In genomic region chr20:17833036-17833674, GRCh38 we compare ENCODE assay signal across 22 cellular contexts.
DNase-seq lines count a peak whose midpoint lies in the region; ATAC-seq and TF ChIP-seq lines count a peak whose summit lies in the region.
"Had no signal": no experiment of that assay in that cellular context is flagged by ENCODE, and none has a peak within 500 bp of the region (broad histone marks: within the 10 kb centered on the region; RNA-seq: fewer than 3 reads in every experiment).

No MANE protein-coding gene starts in this region.

- peak; percentile 70 for ATAC-seq in RWPE2 (ENCODE audit: low read depth)
- peak; percentile 88 for ATAC-seq in esophagus mucosa
- ATAC-seq in activated CD8-positive, alpha-beta T cell treated with anti-CD3 and anti-CD28 coated beads, Interleukin-2, amount 10 ng/mL, durations not matched to agents 7 days and 5 days: no peak
- ATAC-seq: activated CD4-positive, alpha-beta T cell treated with anti-CD3 and anti-CD28 coated beads for 36 hours; body of pancreas; stimulated activated naive CD8-positive, alpha-beta T cell treated with anti-CD3 and anti-CD28 coated beads, Interleukin-15, Interleukin-2, amounts not matched to agents 100 U/mL and 50 U/mL, for 24 hours had no signal

- intact Hi-C loops in posterior vena cava (cut with DNase I): no loop called here

- H3K36me3 ChIP-seq in RWPE2 (ENCODE audit: low read depth): no peaks in the 10 kb centered on the region
- H3K36me3 ChIP-seq: HAP-1, thyroid gland had no signal

- no peaks in the 10 kb centered on the region for H3K27me3 ChIP-seq in RWPE2 (ENCODE audit: insufficient read depth, poor library complexity, severe bottlenecking)
- H3K27me3 ChIP-seq: body of pancreas, thyroid gland had no signal

- no peaks in the 10 kb centered on the region for H3K36me3 Mint-ChIP-seq in activated CD8-positive, alpha-beta T cell treated with anti-CD3 and anti-CD28 coated beads, Interleukin-2, amount 10 ng/mL, durations not matched to agents 7 days and 5 days (ENCODE audit: low read depth)
- H3K36me3 Mint-ChIP-seq: activated naive CD8-positive, alpha-beta T cell had no signal

- POLR2A ChIA-PET in activated CD8-positive, alpha-beta T cell treated with anti-CD3 and anti-CD28 coated beads, Interleukin-2, amount 10 ng/mL, durations not matched to agents 7 days and 5 days (lab: Charles Lee): no interaction called here

- H3K4me1 Mint-ChIP-seq in activated CD8-positive, alpha-beta T cell treated with anti-CD3 and anti-CD28 coated beads, Interleukin-2, amount 10 ng/mL, durations not matched to agents 7 days and 5 days (ENCODE audit: low read depth): no peaks in the 10 kb centered on the region
- H3K4me1 Mint-ChIP-seq: activated CD4-positive, alpha-beta T cell treated with anti-CD3 and anti-CD28 coated beads for 36 hours had no signal

- DNase-seq in HCEC 1CT (peak; percentile 35), RWPE2 (ENCODE audit: low spot score) (no peak), posterior vena cava (ENCODE audit: low spot score) (peak; percentile 2), retina (no peak)
- no peak for DNase-seq in activated effector memory CD4-positive, alpha-beta T cell treated with anti-CD3 and anti-CD28 coated beads, Interleukin-2, amount 50 U/mL, for 16 hours
- no peak for DNase-seq in activated CD8-positive, alpha-beta T cell treated with anti-CD3 and anti-CD28 coated beads, Interleukin-2, amount 10 ng/mL, durations not matched to agents 7 days and 5 days
- DNase-seq: activated CD4-positive, alpha-beta T cell treated with anti-CD3 and anti-CD28 coated beads for 36 hours; body of pancreas; DMS79; glutamatergic neuron; midbrain; NCI-H1105 treated with DMSO at 0.1 percent for 48 hours; NCI-H2081 treated with DMSO at 0.1 percent for 48 hours; NCI-H510A; stimulated activated naive CD8-positive, alpha-beta T cell treated with anti-CD3 and anti-CD28 coated beads, Interleukin-15, Interleukin-2, amounts not matched to agents 100 U/mL and 50 U/mL, for 24 hours; thyroid gland had no signal

- no peak overlapping the region for H3K4me3 ChIP-seq in RWPE2 (ENCODE audit: severe bottlenecking)
- H3K4me3 ChIP-seq: body of pancreas, HAP-1, thyroid gland had no signal

- CTCF ChIA-PET in activated CD8-positive, alpha-beta T cell treated with anti-CD3 and anti-CD28 coated beads, Interleukin-2, amount 10 ng/mL, durations not matched to agents 7 days and 5 days (lab: Charles Lee): no interaction called here

- peaks cover 37% of the 10 kb centered on the region for H3K4me1 ChIP-seq in RWPE2 (ENCODE audit: insufficient read depth, poor library complexity, severe bottlenecking)
- H3K4me1 ChIP-seq: HAP-1 had no signal

- TF ChIP-seq CTCF in RWPE2 (IDR thresholded peaks at IDR 0.05; ENCODE audit: poor library complexity, severe bottlenecking): no peak

- no peak overlapping the region for H3K4me3 Mint-ChIP-seq in activated CD8-positive, alpha-beta T cell treated with anti-CD3 and anti-CD28 coated beads, Interleukin-2, amount 10 ng/mL, durations not matched to agents 7 days and 5 days
- H3K4me3 Mint-ChIP-seq: activated CD4-positive, alpha-beta T cell treated with anti-CD3 and anti-CD28 coated beads for 36 hours; activated naive CD8-positive, alpha-beta T cell; activated T-helper 1 cell treated with anti-CD3 and anti-CD28 coated beads, Interleukin-12 subunit alpha, Interleukin-12 subunit beta, Interleukin-2, Interleukin-4 antibody, amounts not matched to agents 30 ng/mL and 10 ng/mL and 1 ng/mL, durations not matched to agents 14 hours and 24 hours and 36 hours; dendritic cell treated with granulocyte-macrophage colony-stimulating factor and Interleukin-4, amounts not matched to agents 40 ng/mL and 50 ng/mL, for 4 days; nephron had no signal

- no peaks in the 10 kb centered on the region for H3K9me3 Mint-ChIP-seq in activated CD8-positive, alpha-beta T cell treated with anti-CD3 and anti-CD28 coated beads, Interleukin-2, amount 10 ng/mL, durations not matched to agents 7 days and 5 days (ENCODE audit: insufficient read depth)
- H3K9me3 Mint-ChIP-seq: activated T-helper 1 cell treated with anti-CD3 and anti-CD28 coated beads, Interleukin-12 subunit alpha, Interleukin-12 subunit beta, Interleukin-2, Interleukin-4 antibody, amounts not matched to agents 30 ng/mL and 10 ng/mL and 1 ng/mL, durations not matched to agents 14 hours and 24 hours and 36 hours; dendritic cell treated with granulocyte-macrophage colony-stimulating factor and Interleukin-4, amounts not matched to agents 40 ng/mL and 50 ng/mL, for 4 days; nephron had no signal

- H3K27me3 Mint-ChIP-seq in activated CD8-positive, alpha-beta T cell treated with anti-CD3 and anti-CD28 coated beads, Interleukin-2, amount 10 ng/mL, durations not matched to agents 7 days and 5 days (ENCODE audit: low read depth): peaks cover 14% of the 10 kb centered on the region
- H3K27me3 Mint-ChIP-seq: activated CD4-positive, alpha-beta T cell treated with anti-CD3 and anti-CD28 coated beads for 36 hours; activated naive CD8-positive, alpha-beta T cell; dendritic cell treated with granulocyte-macrophage colony-stimulating factor and Interleukin-4, amounts not matched to agents 40 ng/mL and 50 ng/mL, for 4 days had no signal

- no peaks in the 10 kb centered on the region for H3K9me3 ChIP-seq in RWPE2 (ENCODE audit: severe bottlenecking)
- H3K9me3 ChIP-seq: body of pancreas, HAP-1, thyroid gland had no signal

- H3K27ac Mint-ChIP-seq in activated CD8-positive, alpha-beta T cell treated with anti-CD3 and anti-CD28 coated beads, Interleukin-2, amount 10 ng/mL, durations not matched to agents 7 days and 5 days: no peak overlapping the region
- H3K27ac Mint-ChIP-seq: activated CD4-positive, alpha-beta T cell treated with anti-CD3 and anti-CD28 coated beads for 36 hours; activated naive CD8-positive, alpha-beta T cell; activated T-helper 1 cell treated with anti-CD3 and anti-CD28 coated beads, Interleukin-12 subunit alpha, Interleukin-12 subunit beta, Interleukin-2, Interleukin-4 antibody, amounts not matched to agents 30 ng/mL and 10 ng/mL and 1 ng/mL, durations not matched to agents 14 hours and 24 hours and 36 hours; dendritic cell treated with granulocyte-macrophage colony-stimulating factor and Interleukin-4, amounts not matched to agents 40 ng/mL and 50 ng/mL, for 4 days had no signal

- H3K27ac ChIP-seq in RWPE2 (ENCODE audit: poor library complexity, severe bottlenecking): peak overlapping the region; percentile 87
- H3K27ac ChIP-seq: body of pancreas, thyroid gland had no signal

Comparison
In these comparisons a context has a peak if more than half of its experiments do, and no peak if none do; other contexts are left out.
1. DNase-seq: peak in HCEC 1CT (single experiment) and posterior vena cava (single experiment); none in RWPE2 (single experiment), retina (single experiment), activated effector memory CD4-positive, alpha-beta T cell treated with anti-CD3 and anti-CD28 coated beads, Interleukin-2, amount 50 U/mL, for 16 hours (single experiment) and activated CD8-positive, alpha-beta T cell treated with anti-CD3 and anti-CD28 coated beads, Interleukin-2, amount 10 ng/mL, durations not matched to agents 7 days and 5 days (single experiment).